9 cellular contexts compared by ENCODE assay signal in genomic region chr20:5949943-5950270, GRCh38. TPM values are rescaled to one million over a fixed set of nuclear protein-coding genes. Genes with fewer than 3 reads are reported as not detected.
DNase-seq lines count a peak whose midpoint lies in the region; ATAC-seq, FAIRE-seq and TF ChIP-seq lines count a peak whose summit lies in the region.
"Had no signal": no experiment of that assay in that cellular context is flagged by ENCODE, and none has a peak within 500 bp of the region (broad histone marks: within the 10 kb centered on the region; RNA-seq: fewer than 3 reads in every experiment).

No MANE protein-coding gene starts in this region.

- WGBS in A549 (ENCODE audit: missing lambda C conversion rate) = under 1% methylated on average over 11 of the region's 11 CpGs

- H3K27ac ChIP-seq in A549 = peak overlapping the region; percentile 93 to 94

- H3K9me3 ChIP-seq in A549 (no peaks in the 10 kb centered on the region), mononuclear cell (ENCODE audit: low read depth, low read length) (no peaks in the 10 kb centered on the region)

- TF ChIP-seq RAD21 in A549 (conservative IDR thresholded peaks at IDR 0.05 in 1 of 2, IDR thresholded peaks at IDR 0.05 in 1 of 2) = no peak

- H3K4me1 ChIP-seq in A549 = peaks cover 38% of the 10 kb centered on the region
- peaks cover 40% of the 10 kb centered on the region for H3K4me1 ChIP-seq in mononuclear cell (ENCODE audit: insufficient read depth, low read length)

- no peak for FAIRE-seq in A549 (lab: Jason Lieb, UNC)

- POLR2A ChIA-PET in A549 (lab: Yijun Ruan, JAX) = no interaction called here

- H3K4me3 ChIP-seq in A549 (peak overlapping the region; percentile 93), astrocyte of the spinal cord (ENCODE audit: low read depth, low read length) (peak overlapping the region; percentile 88), mononuclear cell (ENCODE audit: low read length) (peak overlapping the region; percentile 72)

- TF ChIP-seq CTCF in A549 (IDR thresholded peaks at IDR 0.05) (no peak), astrocyte of the spinal cord (IDR thresholded peaks at IDR 0.05; ENCODE audit: low read depth, low read length) (no peak)

- peak in 1 of 2 experiments; percentile 55; a peak in 4 of 6 replicates for ATAC-seq in A549
- peak; percentile 7 for ATAC-seq in HG02852 (IDR thresholded peaks at IDR 0.05; ENCODE audit: unreplicated experiment)

- TF ChIP-seq EP300 in A549 (IDR thresholded peaks at IDR 0.05) = no peak

- intact Hi-C loops in posterior vena cava (cut with DNase I) = loop anchor here (5.0 to 10.0 kb wide), 2 partner anchors 127 to 135 kb away; no protein-coding TSS in a partner anchor

- H3K27me3 ChIP-seq in mononuclear cell (ENCODE audit: insufficient read depth, low read length) = no peaks in the 10 kb centered on the region

- DNase-seq in A549 (ENCODE audit: low read depth in 1 of 2, low spot score in 1 of 2) = peak in 1 of 2 experiments; percentile 49
- no peak for DNase-seq in astrocyte of the spinal cord (ENCODE audit: low read depth, low spot score)
- DNase-seq in NCI-H2227 (lab: John Stamatoyannopoulos, UW; ENCODE audit: unreplicated experiment) = no peak
- no peak for DNase-seq in NCI-H526 (lab: John Stamatoyannopoulos, UW)
- no peak for DNase-seq in HK-2 (ENCODE audit: unreplicated experiment)
- no peak for DNase-seq in posterior vena cava (ENCODE audit: low spot score)

- H3K4me2 ChIP-seq in A549 = peak overlapping the region; percentile 99

- CTCF ChIA-PET in A549 (lab: Yijun Ruan, JAX) = no interaction called here

- TF ChIP-seq POLR2A in A549 (IDR thresholded peaks at IDR 0.05; ENCODE audit: low read length) = no peak

- in situ Hi-C loops in astrocyte of the spinal cord (cut with HindIII; ENCODE audit: low sequenced_read_pairs) = no loop called here

TF ChIP-seq in A549, 52 proteins besides CTCF, POLR2A, EP300 and RAD21:
- TF ChIP-seq ZSCAN20 (CRISPR knock-in tag; IDR thresholded peaks at IDR 0.05) (no peak), BCL3 (IDR thresholded peaks at IDR 0.05) (no peak), E2F6 (IDR thresholded peaks at IDR 0.05; ENCODE audit: borderline replicate concordance, low read depth) (no peak), CEBPB (IDR thresholded peaks at IDR 0.05) (no peak), RFX5 (IDR thresholded peaks at IDR 0.05) (no peak), NPAS2 (CRISPR knock-in tag; IDR thresholded peaks at IDR 0.05; ENCODE audit: borderline replicate concordance) (no peak), KDM5A (IDR thresholded peaks at IDR 0.05) (no peak), ZNF302 (CRISPR knock-in tag; IDR thresholded peaks at IDR 0.05) (no peak), HOXB13 (CRISPR knock-in tag; IDR thresholded peaks at IDR 0.05; ENCODE audit: low read depth) (no peak), TP53 (CRISPR knock-in tag; IDR thresholded peaks at IDR 0.05) (no peak), FOXS1 (CRISPR knock-in tag; IDR thresholded peaks at IDR 0.05) (no peak), KDM1A (IDR thresholded peaks at IDR 0.05; ENCODE audit: low read depth) (no peak)
- TF ChIP-seq, protein P1, sequence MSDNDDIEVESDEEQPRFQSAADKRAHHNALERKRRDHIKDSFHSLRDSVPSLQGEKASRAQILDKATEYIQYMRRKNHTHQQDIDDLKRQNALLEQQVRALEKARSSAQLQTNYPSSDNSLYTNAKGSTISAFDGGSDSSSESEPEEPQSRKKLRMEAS (IDR thresholded peaks at IDR 0.05) = no peak

RNA-seq across cellular contexts. Expression of gene TRMT6, which starts 0.4 kb away (rescaled TPM):
- polyA plus RNA-seq in A549 (2011; rRNA removed) (30.8 and 43.1 TPM in 2 replicates), A549 (2017; fragmentation: RNase III; extraction: RNeasy Plus Mini Kit Qiagen cat#74134 plus additional on column Dnase treatment) (37.4 to 40.0 TPM (median 38.5 TPM) in 3 replicates)
- 17.4 and 18.8 TPM in 2 replicates for polyA plus RNA-seq in A549 (2012; cell fraction: cytosol; rRNA removed)
- 9.2 and 13.0 TPM in 2 replicates for polyA plus RNA-seq in A549 (2012; cell fraction: nucleus; rRNA removed)
- polyA minus RNA-seq in A549 (2011; rRNA and poly(A)+ RNA removed) = 6.8 and 7.5 TPM in 2 replicates
- total RNA-seq in mononuclear cell (5.2 TPM), posterior vena cava (10 to 100 TPM in 1 of 2 donors, 1 to 10 TPM in 1; 8.5 to 12.0 TPM)

RNA-seq across cellular contexts. Expression of gene MCM8, which starts 0.5 kb away (rescaled TPM):
- polyA plus RNA-seq in A549 (2011; rRNA removed) (29.5 and 36.1 TPM in 2 replicates), A549 (2017; fragmentation: RNase III; extraction: RNeasy Plus Mini Kit Qiagen cat#74134 plus additional on column Dnase treatment) (33.9 to 35.3 TPM (median 34.9 TPM) in 3 replicates)
- polyA plus RNA-seq in A549 (2012; cell fraction: cytosol; rRNA removed) = 10.7 and 12.4 TPM in 2 replicates
- 4.1 and 7.4 TPM in 2 replicates for polyA plus RNA-seq in A549 (2012; cell fraction: nucleus; rRNA removed)
- 13.1 and 14.1 TPM in 2 replicates for polyA minus RNA-seq in A549 (2011; rRNA and poly(A)+ RNA removed)
- total RNA-seq in mononuclear cell (2.0 TPM), posterior vena cava (1 to 10 TPM; 4.3 to 4.4 TPM)

RNA-seq across cellular contexts. Expression of gene CHGB, which starts 38.6 kb away (rescaled TPM):
- polyA plus RNA-seq in A549 (2011; rRNA removed) (4.8 and 5.0 TPM in 2 replicates), A549 (2017; fragmentation: RNase III; extraction: RNeasy Plus Mini Kit Qiagen cat#74134 plus additional on column Dnase treatment) (1.5 to 1.9 TPM (median 1.9 TPM) in 3 replicates)
- 0.58 and 0.71 TPM in 2 replicates for polyA plus RNA-seq in A549 (2012; cell fraction: cytosol; rRNA removed)
- 0.43 and 0.80 TPM in 2 replicates for polyA plus RNA-seq in A549 (2012; cell fraction: nucleus; rRNA removed)
- polyA minus RNA-seq in A549 (2011; rRNA and poly(A)+ RNA removed) = 0.34 and 0.45 TPM in 2 replicates
- total RNA-seq in mononuclear cell (0.10 TPM), posterior vena cava (under 1 TPM in 1 of 2 donors, not detected in 1; 0.14 TPM)
- total RNA-seq: glomerular endothelial cell had no signal

RNA-seq across cellular contexts. Expression of gene CRLS1, which starts 56.0 kb away (rescaled TPM):
- polyA plus RNA-seq in A549 (2011; rRNA removed) (129 and 150 TPM in 2 replicates), A549 (2017; fragmentation: RNase III; extraction: RNeasy Plus Mini Kit Qiagen cat#74134 plus additional on column Dnase treatment) (54.8 to 61.0 TPM (median 56.1 TPM) in 3 replicates)
- 41.0 and 50.9 TPM in 2 replicates for polyA plus RNA-seq in A549 (2012; cell fraction: cytosol; rRNA removed)
- polyA plus RNA-seq in A549 (2012; cell fraction: nucleus; rRNA removed) = 22.7 and 33.0 TPM in 2 replicates
- polyA minus RNA-seq in A549 (2011; rRNA and poly(A)+ RNA removed) = 37.6 and 52.7 TPM in 2 replicates
- total RNA-seq in mononuclear cell (10.1 TPM), posterior vena cava (10 to 100 TPM; 34.0 to 50.7 TPM)
